ENCODE assay signal across 1 cellular context in the genomic region with DNA sequence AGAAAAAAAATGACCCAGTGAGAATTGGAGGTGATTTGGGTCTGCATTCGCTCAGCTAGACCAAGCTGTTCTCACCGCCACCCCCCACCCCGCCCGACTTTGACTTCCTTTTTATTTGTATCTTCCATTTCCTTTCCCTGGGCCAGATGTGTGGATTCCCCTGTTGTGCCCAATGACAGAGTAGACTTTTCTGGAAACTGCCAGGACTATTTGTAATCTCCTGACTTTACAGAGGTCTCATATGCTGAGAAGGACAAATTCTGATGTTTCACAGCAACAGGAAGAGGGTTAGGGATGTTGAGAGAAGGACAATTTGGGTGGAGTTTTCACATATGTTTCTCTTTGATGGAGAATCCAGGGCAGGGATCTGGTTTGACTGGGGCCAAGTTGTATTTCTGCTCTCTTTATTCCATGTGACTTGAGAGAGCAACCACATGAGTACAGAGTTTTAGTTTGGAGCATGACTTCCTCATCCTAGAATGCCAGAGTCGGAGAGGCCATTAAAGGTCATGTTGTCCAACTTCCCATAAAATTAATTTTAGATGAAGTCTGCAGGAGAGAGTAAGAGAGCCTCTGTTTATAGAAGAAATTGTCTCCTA.
TF ChIP-seq lines count a peak whose summit lies in the region.

No MANE protein-coding gene starts in this region.

TF ChIP-seq in SK-N-SH treated with all-trans-retinoic acid at 6 μM for 48 hours, 23 proteins besides CTCF, POLR2A, EP300 and RAD21 (continued from another document):
- TF ChIP-seq, protein P1, sequence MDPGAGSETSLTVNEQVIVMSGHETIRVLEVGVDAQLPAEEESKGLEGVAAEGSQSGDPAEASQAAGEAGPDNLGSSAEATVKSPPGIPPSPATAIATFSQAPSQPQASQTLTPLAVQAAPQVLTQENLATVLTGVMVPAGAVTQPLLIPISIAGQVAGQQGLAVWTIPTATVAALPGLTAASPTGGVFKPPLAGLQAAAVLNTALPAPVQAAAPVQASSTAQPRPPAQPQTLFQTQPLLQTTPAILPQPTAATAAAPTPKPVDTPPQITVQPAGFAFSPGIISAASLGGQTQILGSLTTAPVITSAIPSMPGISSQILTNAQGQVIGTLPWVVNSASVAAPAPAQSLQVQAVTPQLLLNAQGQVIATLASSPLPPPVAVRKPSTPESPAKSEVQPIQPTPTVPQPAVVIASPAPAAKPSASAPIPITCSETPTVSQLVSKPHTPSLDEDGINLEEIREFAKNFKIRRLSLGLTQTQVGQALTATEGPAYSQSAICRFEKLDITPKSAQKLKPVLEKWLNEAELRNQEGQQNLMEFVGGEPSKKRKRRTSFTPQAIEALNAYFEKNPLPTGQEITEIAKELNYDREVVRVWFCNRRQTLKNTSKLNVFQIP (CRISPR knock-in tag; IDR thresholded peaks at IDR 0.05; ENCODE audit: borderline replicate concordance, low read depth) = no peak
- no peak for TF ChIP-seq SNAI2 (CRISPR knock-in tag; IDR thresholded peaks at IDR 0.05)
- TF ChIP-seq OSR1 (CRISPR knock-in tag; IDR thresholded peaks at IDR 0.05) = no peak
- TF ChIP-seq BACH2 (CRISPR knock-in tag; IDR thresholded peaks at IDR 0.05; ENCODE audit: borderline replicate concordance) = no peak
- TF ChIP-seq TCF4 (CRISPR knock-in tag; IDR thresholded peaks at IDR 0.05; ENCODE audit: borderline replicate concordance) = no peak
- TF ChIP-seq ZC3H10 (CRISPR knock-in tag; IDR thresholded peaks at IDR 0.05) = no peak
- TF ChIP-seq GLIS3 (CRISPR knock-in tag; IDR thresholded peaks at IDR 0.05) = no peak
- TF ChIP-seq ISL1 (CRISPR knock-in tag; IDR thresholded peaks at IDR 0.05) = no peak
- TF ChIP-seq ZFP3 (CRISPR knock-in tag; IDR thresholded peaks at IDR 0.05) = no peak
- TF ChIP-seq, protein P2, sequence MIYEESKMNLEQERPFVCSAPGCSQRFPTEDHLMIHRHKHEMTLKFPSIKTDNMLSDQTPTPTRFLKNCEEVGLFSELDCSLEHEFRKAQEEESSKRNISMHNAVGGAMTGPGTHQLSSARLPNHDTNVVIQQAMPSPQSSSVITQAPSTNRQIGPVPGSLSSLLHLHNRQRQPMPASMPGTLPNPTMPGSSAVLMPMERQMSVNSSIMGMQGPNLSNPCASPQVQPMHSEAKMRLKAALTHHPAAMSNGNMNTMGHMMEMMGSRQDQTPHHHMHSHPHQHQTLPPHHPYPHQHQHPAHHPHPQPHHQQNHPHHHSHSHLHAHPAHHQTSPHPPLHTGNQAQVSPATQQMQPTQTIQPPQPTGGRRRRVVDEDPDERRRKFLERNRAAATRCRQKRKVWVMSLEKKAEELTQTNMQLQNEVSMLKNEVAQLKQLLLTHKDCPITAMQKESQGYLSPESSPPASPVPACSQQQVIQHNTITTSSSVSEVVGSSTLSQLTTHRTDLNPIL (CRISPR knock-in tag; IDR thresholded peaks at IDR 0.05; ENCODE audit: low read depth) = no peak
- no peak for TF ChIP-seq PPARA (CRISPR knock-in tag; IDR thresholded peaks at IDR 0.05; ENCODE audit: borderline replicate concordance)
- TF ChIP-seq, protein P3, sequence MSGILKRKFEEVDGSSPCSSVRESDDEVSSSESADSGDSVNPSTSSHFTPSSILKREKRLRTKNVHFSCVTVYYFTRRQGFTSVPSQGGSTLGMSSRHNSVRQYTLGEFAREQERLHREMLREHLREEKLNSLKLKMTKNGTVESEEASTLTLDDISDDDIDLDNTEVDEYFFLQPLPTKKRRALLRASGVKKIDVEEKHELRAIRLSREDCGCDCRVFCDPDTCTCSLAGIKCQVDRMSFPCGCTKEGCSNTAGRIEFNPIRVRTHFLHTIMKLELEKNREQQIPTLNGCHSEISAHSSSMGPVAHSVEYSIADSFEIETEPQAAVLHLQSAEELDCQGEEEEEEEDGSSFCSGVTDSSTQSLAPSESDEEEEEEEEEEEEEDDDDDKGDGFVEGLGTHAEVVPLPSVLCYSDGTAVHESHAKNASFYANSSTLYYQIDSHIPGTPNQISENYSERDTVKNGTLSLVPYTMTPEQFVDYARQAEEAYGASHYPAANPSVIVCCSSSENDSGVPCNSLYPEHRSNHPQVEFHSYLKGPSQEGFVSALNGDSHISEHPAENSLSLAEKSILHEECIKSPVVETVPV (CRISPR knock-in tag; IDR thresholded peaks at IDR 0.05) = no peak
- TF ChIP-seq TOX (CRISPR knock-in tag; IDR thresholded peaks at IDR 0.05; ENCODE audit: borderline replicate concordance) = no peak
